ENCODE assay signal across 14 cellular contexts in genomic region chr16:52812945-52813556, GRCh38.
DNase-seq lines count a peak whose midpoint lies in the region; ATAC-seq and TF ChIP-seq lines count a peak whose summit lies in the region.
"Had no signal": no experiment of that assay in that cellular context is flagged by ENCODE, and none has a peak within 500 bp of the region (broad histone marks: within the 10 kb centered on the region; RNA-seq: fewer than 3 reads in every experiment).

No MANE protein-coding gene starts in this region.

- H3K36me3 Mint-ChIP-seq in T-helper 2 cell treated with Interferon-gamma antibody and Interleukin-4, amounts not matched to agents 5 μg/mL and 100 μg/mL, for 36 hours (ENCODE audit: low read depth): no peaks in the 10 kb centered on the region
- H3K36me3 Mint-ChIP-seq: natural killer cell had no signal

- ATAC-seq in HG03159 (IDR thresholded peaks at IDR 0.05; ENCODE audit: unreplicated experiment): no peak
- ATAC-seq: GM23338, natural killer cell had no signal

- no peaks in the 10 kb centered on the region for H3K79me2 ChIP-seq in mammary epithelial cell (ENCODE audit: insufficient read depth, low read length)

- no peak overlapping the region for H3K27ac Mint-ChIP-seq in T-helper 2 cell treated with Interferon-gamma antibody and Interleukin-4, amounts not matched to agents 5 μg/mL and 100 μg/mL, for 36 hours
- H3K27ac Mint-ChIP-seq: GM23338, natural killer cell had no signal

- H3K4me2 ChIP-seq in mammary epithelial cell (ENCODE audit: insufficient read depth, low read depth, low read length): peak overlapping the region; percentile 26
- H3K4me2 ChIP-seq: GM23338 had no signal

- CTCF ChIA-PET in mammary epithelial cell (lab: Charles Lee; ENCODE audit: low non-redundant PET): no interaction called here

- in situ Hi-C loops in ACHN (cut with HindIII; ENCODE audit: low pct_ligation_motif_present, low pct_unique_long_range_greater_than_20kb, low sequenced_read_pairs) (no loop called here), mammary epithelial cell (cut with MboI; ENCODE audit: low sequenced_read_pairs in 2 of 2) (no loop called here)

- H3K27me3 Mint-ChIP-seq in T-helper 2 cell treated with Interferon-gamma antibody and Interleukin-4, amounts not matched to agents 5 μg/mL and 100 μg/mL, for 36 hours (ENCODE audit: low read depth): no peaks in the 10 kb centered on the region

- H4K20me1 ChIP-seq in mammary epithelial cell (ENCODE audit: insufficient read depth, low read length): no peaks in the 10 kb centered on the region

- no peak overlapping the region for H3K4me3 ChIP-seq in HUES48 (ENCODE audit: low read depth, low read length)
- H3K4me3 ChIP-seq in mammary epithelial cell (replicated peaks in 1 of 3; ENCODE audit: insufficient read depth in 1 of 3, low read depth in 2 of 3, low read length in 3 of 3): no peak overlapping the region
- H3K4me3 ChIP-seq: coronary artery, GM23338 had no signal

- dilution Hi-C loops in mammary epithelial cell (cut with HindIII; ENCODE audit: low sequenced_read_pairs): no loop called here

- H3K36me3 ChIP-seq in HUES48 (ENCODE audit: control insufficient read depth, insufficient read depth, low read length) (no peaks in the 10 kb centered on the region), mammary epithelial cell (ENCODE audit: insufficient read depth, low read length) (no peaks in the 10 kb centered on the region)

- no peaks in the 10 kb centered on the region for H3K4me1 Mint-ChIP-seq in T-helper 2 cell treated with Interferon-gamma antibody and Interleukin-4, amounts not matched to agents 5 μg/mL and 100 μg/mL, for 36 hours (ENCODE audit: low read depth)
- H3K4me1 Mint-ChIP-seq: GM23338, natural killer cell had no signal

- intact Hi-C loops in mammary epithelial cell (cut with micrococcal nuclease): no loop called here

- H3K9ac ChIP-seq in HUES48 (ENCODE audit: low read depth, low read length) (no peak overlapping the region), mammary epithelial cell (ENCODE audit: insufficient read depth, low read length) (no peak overlapping the region)

- peaks cover 3% of the 10 kb centered on the region for H3K9me3 Mint-ChIP-seq in T-helper 2 cell treated with Interferon-gamma antibody and Interleukin-4, amounts not matched to agents 5 μg/mL and 100 μg/mL, for 36 hours
- H3K9me3 Mint-ChIP-seq: GM23338 had no signal

- peak; percentile 77 for DNase-seq in ACHN
- DNase-seq in mammary epithelial cell: peak; percentile 83
- DNase-seq in kidney glomerular epithelial cell (lab: John Stamatoyannopoulos, UW): peak; percentile 26
- no peak for DNase-seq in SIG-M5 treated with dmso at 0.1 percent for 504 hours (lab: John Stamatoyannopoulos, UW; ENCODE audit: unreplicated experiment)
- no peak for DNase-seq in T-helper 2 cell treated with Interferon-gamma antibody and Interleukin-4, amounts not matched to agents 5 μg/mL and 100 μg/mL, for 36 hours (ENCODE audit: low spot score)
- no peak for DNase-seq in GM03348 (ENCODE audit: low spot score)
- DNase-seq: MM.1S; natural killer cell; NCI-H524; stimulated activated CD4-positive, alpha-beta T cell treated with anti-CD3 and anti-CD28 coated beads, Interleukin-12 subunit alpha, Interleukin-12 subunit beta, amount 100 ng/mL, for 4 hours had no signal

- WGBS in mammary epithelial cell (ENCODE audit: low coverage, missing lambda C conversion rate): 2% methylated on average over 4 of the region's 4 CpGs

- H3K9me3 ChIP-seq in HUES48 (ENCODE audit: control insufficient read depth, insufficient read depth, low read length) (no peaks in the 10 kb centered on the region), mammary epithelial cell (replicated peaks; ENCODE audit: insufficient read depth, low read length) (no peaks in the 10 kb centered on the region)

- TF ChIP-seq CTCF in mammary epithelial cell (conservative IDR thresholded peaks at IDR 0.05 in 1 of 2, IDR thresholded peaks at IDR 0.05 in 1 of 2; ENCODE audit: extremely low read depth in 1 of 2, insufficient read depth in 1 of 2, low read depth in 1 of 2, low read length in 2 of 2): no peak

- no peak overlapping the region for H3K4me3 Mint-ChIP-seq in T-helper 2 cell treated with Interferon-gamma antibody and Interleukin-4, amounts not matched to agents 5 μg/mL and 100 μg/mL, for 36 hours
- H3K4me3 Mint-ChIP-seq: GM23338, natural killer cell had no signal

- BruUV-seq in mammary epithelial cell (replicated peaks; lab: Mats Ljungman, UMichigan): no TSS peak

- peak overlapping the region; percentile 38 for H3K27ac ChIP-seq in HUES48 (ENCODE audit: low read depth, low read length)
- peak overlapping the region; percentile 11 for H3K27ac ChIP-seq in mammary epithelial cell (ENCODE audit: insufficient read depth, low read depth, low read length)
- H3K27ac ChIP-seq: coronary artery had no signal

- H2AFZ ChIP-seq in mammary epithelial cell (ENCODE audit: low read depth, low read length): peak overlapping the region; percentile 31

- H3K27me3 ChIP-seq in HUES48 (ENCODE audit: control insufficient read depth, insufficient read depth, low read length): no peaks in the 10 kb centered on the region
- H3K27me3 ChIP-seq in mammary epithelial cell (ENCODE audit: insufficient read depth, low read length): no peaks in the 10 kb centered on the region

- H3K4me1 ChIP-seq in HUES48 (ENCODE audit: control insufficient read depth, insufficient read depth, low read length) (no peaks in the 10 kb centered on the region; the same call in 1 of the 2 replicates), mammary epithelial cell (ENCODE audit: insufficient read depth, low read length) (peaks cover 19% of the 10 kb centered on the region)

Comparison
In these comparisons a context has a peak if more than half of its experiments do, and no peak if none do; other contexts are left out.
1. DNase-seq: peak in ACHN (single experiment), mammary epithelial cell (single experiment) and kidney glomerular epithelial cell (single experiment); none in SIG-M5 treated with dmso at 0.1 percent for 504 hours (single experiment), T-helper 2 cell treated with Interferon-gamma antibody and Interleukin-4, amounts not matched to agents 5 μg/mL and 100 μg/mL, for 36 hours (single experiment) and GM03348 (single experiment).